Comparison of ENCODE assay signal across 16 cellular contexts in the genomic region with DNA sequence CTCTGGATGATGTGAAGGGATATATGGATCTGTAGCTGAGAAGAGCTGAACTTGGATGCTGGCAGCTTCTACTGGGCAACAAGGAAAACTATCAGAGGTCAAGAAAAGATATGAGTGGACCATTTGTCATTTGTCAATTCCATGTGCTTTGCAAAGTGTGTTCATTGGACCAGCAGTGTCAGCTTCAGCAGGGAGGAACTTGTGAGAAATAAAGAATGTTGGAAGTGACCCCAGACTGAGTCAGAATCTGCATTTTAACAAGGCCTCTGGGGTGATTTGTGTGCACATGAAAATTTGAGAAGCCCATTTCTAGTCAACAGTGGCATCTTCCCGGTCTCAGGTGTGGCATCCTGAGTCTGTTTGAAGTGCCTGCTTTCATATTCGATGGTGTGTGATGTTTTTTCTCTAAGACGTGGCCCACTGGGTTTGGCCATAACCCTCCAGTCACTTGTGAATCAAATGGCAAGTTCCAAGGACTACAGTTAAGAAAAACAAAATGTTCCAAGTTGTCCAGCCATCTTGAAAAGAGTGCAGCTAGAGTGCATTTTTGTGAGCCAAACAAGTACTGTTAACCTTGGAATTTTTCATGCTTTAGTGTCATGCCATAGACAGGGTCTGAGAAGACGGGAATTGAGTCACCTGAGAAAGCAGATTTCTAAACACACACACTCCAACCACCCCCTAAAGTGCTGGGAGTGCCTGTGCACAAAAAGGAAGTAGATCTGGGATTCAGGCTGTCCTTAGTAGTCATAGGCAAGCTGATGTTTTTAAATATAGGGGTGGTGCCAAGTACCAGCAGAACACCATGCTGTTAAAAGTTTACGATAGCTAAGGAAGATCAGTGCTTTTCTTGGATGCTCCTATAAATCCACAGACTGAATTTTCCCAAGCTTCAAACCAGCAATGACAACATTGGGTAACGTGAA. TPM values are rescaled to one million over a fixed set of nuclear protein-coding genes. Genes with fewer than 3 reads are reported as not detected.
DNase-seq lines count a peak whose midpoint lies in the region; ATAC-seq and TF ChIP-seq lines count a peak whose summit lies in the region.
"Had no signal": no experiment of that assay in that cellular context is flagged by ENCODE, and none has a peak within 500 bp of the region (broad histone marks: within the 10 kb centered on the region; RNA-seq: fewer than 3 reads in every experiment).

No MANE protein-coding gene starts in this region.

- H3K9me2 ChIP-seq in PC-3 (replicated peaks; ENCODE audit: low read length): no peaks in the 10 kb centered on the region

- DNase-seq in PC-3: peak; percentile 15
- peak in 1 of 61 donors; percentile 32 for DNase-seq in caudate nucleus (lab: John Stamatoyannopoulos, UW)
- peak; percentile 5 for DNase-seq in left kidney (ENCODE audit: low read depth, low spot score)
- no peak for DNase-seq in suprapubic skin (ENCODE audit: low spot score in 2 of 2)
- no peak for DNase-seq in naive thymus-derived CD8-positive, alpha-beta T cell
- DNase-seq in activated naive CD4-positive, alpha-beta T cell treated with anti-CD3 and anti-CD28 coated beads, Interleukin-2, amount 50 U/mL, for 16 hours: no peak
- DNase-seq in cortex of kidney (lab: John Stamatoyannopoulos, UW): no peak
- DNase-seq: dermis blood vessel endothelial cell; kidney; NCI-H1436 treated with DMSO at 0.1 percent for 48 hours; stimulated activated CD4-positive, alpha-beta T cell treated with anti-CD3 and anti-CD28 coated beads, Interleukin-15, amount 100 ng/mL, for 24 hours had no signal

- no peaks in the 10 kb centered on the region for H3K9me3 Mint-ChIP-seq in naive thymus-derived CD8-positive, alpha-beta T cell
- H3K9me3 Mint-ChIP-seq: stimulated activated naive CD8-positive, alpha-beta T cell treated with anti-CD3 and anti-CD28 coated beads, Interleukin-15, Interleukin-2, amounts not matched to agents 100 ng/mL and 50 ng/mL, for 24 hours; T-helper 2 cell treated with Interferon-gamma antibody and Interleukin-4, amounts not matched to agents 5 μg/mL and 100 μg/mL, for 36 hours had no signal

- TF ChIP-seq EP300 in suprapubic skin (IDR thresholded peaks at IDR 0.05): no peak

- no peaks in the 10 kb centered on the region for H4K20me1 ChIP-seq in PC-3 (ENCODE audit: low read length)

- TF ChIP-seq CTCF in PC-3 (conservative IDR thresholded peaks at IDR 0.05; ENCODE audit: low read depth, low read length) (no peak), suprapubic skin (IDR thresholded peaks at IDR 0.05) (no peak)

- intact Hi-C loops in PC-3 (cut with micrococcal nuclease): no loop called here

- no peaks in the 10 kb centered on the region for H3K79me2 ChIP-seq in PC-3 (ENCODE audit: low read length)

- no peaks in the 10 kb centered on the region for H3K36me3 ChIP-seq in PC-3 (ENCODE audit: low read depth, low read length)
- no peaks in the 10 kb centered on the region for H3K36me3 ChIP-seq in suprapubic skin
- H3K36me3 ChIP-seq: HAP-1 had no signal

- no peaks in the 10 kb centered on the region for H3F3A ChIP-seq in PC-3 (ENCODE audit: low read length, unreplicated experiment)

- WGBS in suprapubic skin: 64% methylated on average over 6 of the region's 6 CpGs

- H3K4me2 ChIP-seq in PC-3 (ENCODE audit: low read length): no peak overlapping the region

- H3K4me1 ChIP-seq in PC-3 (ENCODE audit: insufficient read depth, low read length) (no peaks in the 10 kb centered on the region; the same call in 1 of the 2 replicates), suprapubic skin (no peaks in the 10 kb centered on the region)

- H3K4me3 ChIP-seq in PC-3 (ENCODE audit: low read length): no peak overlapping the region
- no peak overlapping the region for H3K4me3 ChIP-seq in suprapubic skin
- H3K4me3 ChIP-seq: HAP-1 had no signal

- no peak overlapping the region for H3K9ac ChIP-seq in PC-3 (ENCODE audit: low read length)

- BruUV-seq in PC-3 (replicated peaks; lab: Mats Ljungman, UMichigan): no TSS peak

- H3K27me3 ChIP-seq in PC-3 (ENCODE audit: low read length): no peaks in the 10 kb centered on the region
- H3K27me3 ChIP-seq in suprapubic skin: no peaks in the 10 kb centered on the region

- H3K27ac ChIP-seq in PC-3 (ENCODE audit: low read length) (no peak overlapping the region), caudate nucleus (ENCODE audit: low read depth, low read length) (peak overlapping the region; percentile 89), suprapubic skin (peak overlapping the region; percentile 59)

- H2AFZ ChIP-seq in PC-3 (ENCODE audit: low read length): no peak overlapping the region; the same call in 1 of the 2 replicates

- no peak overlapping the region for H3K4me3 Mint-ChIP-seq in naive thymus-derived CD8-positive, alpha-beta T cell
- H3K4me3 Mint-ChIP-seq: stimulated activated naive CD8-positive, alpha-beta T cell treated with anti-CD3 and anti-CD28 coated beads, Interleukin-15, Interleukin-2, amounts not matched to agents 100 ng/mL and 50 ng/mL, for 24 hours; T-helper 2 cell treated with Interferon-gamma antibody and Interleukin-4, amounts not matched to agents 5 μg/mL and 100 μg/mL, for 36 hours had no signal

- H3K9me3 ChIP-seq in PC-3 (ENCODE audit: low read length) (no peaks in the 10 kb centered on the region), suprapubic skin (no peaks in the 10 kb centered on the region)
- H3K9me3 ChIP-seq: HAP-1 had no signal

- H3K36me3 Mint-ChIP-seq in naive thymus-derived CD8-positive, alpha-beta T cell: no peaks in the 10 kb centered on the region

- POLR2A ChIA-PET in PC-3 (lab: Charles Lee; ENCODE audit: unreplicated experiment): no interaction called here
- POLR2A ChIA-PET in naive thymus-derived CD8-positive, alpha-beta T cell (lab: Charles Lee): no interaction called here

- peak; percentile 46 for ATAC-seq in PC-3
- ATAC-seq in naive thymus-derived CD8-positive, alpha-beta T cell: no peak
- ATAC-seq: activated CD4-positive, CD25-positive, alpha-beta regulatory T cell treated with anti-CD3 and anti-CD28 coated beads, Interleukin-2, amount 50 U/mL, for 24 hours had no signal

- no peaks in the 10 kb centered on the region for H3K4me1 Mint-ChIP-seq in naive thymus-derived CD8-positive, alpha-beta T cell

- peaks cover 0 to 2% (median 0%) of the 10 kb centered on the region in 5 donors for H3K27me3 Mint-ChIP-seq in naive thymus-derived CD8-positive, alpha-beta T cell
- H3K27me3 Mint-ChIP-seq: progenitor cell of endocrine pancreas; stimulated activated naive CD8-positive, alpha-beta T cell treated with anti-CD3 and anti-CD28 coated beads, Interleukin-15, Interleukin-2, amounts not matched to agents 100 ng/mL and 50 ng/mL, for 24 hours had no signal

- TF ChIP-seq POLR2A in suprapubic skin (IDR thresholded peaks at IDR 0.05): no peak

- H3K27ac Mint-ChIP-seq in naive thymus-derived CD8-positive, alpha-beta T cell: no peak overlapping the region
- H3K27ac Mint-ChIP-seq: progenitor cell of endocrine pancreas; stimulated activated naive CD8-positive, alpha-beta T cell treated with anti-CD3 and anti-CD28 coated beads, Interleukin-15, Interleukin-2, amounts not matched to agents 100 ng/mL and 50 ng/mL, for 24 hours; T-helper 2 cell treated with Interferon-gamma antibody and Interleukin-4, amounts not matched to agents 5 μg/mL and 100 μg/mL, for 36 hours had no signal

- CTCF ChIA-PET in PC-3 (lab: Charles Lee): interaction anchor here (0.5 kb wide), 1 partner anchor 8 kb away, joined by 3 read pairs; no protein-coding TSS in a partner anchor

RNA-seq across cellular contexts. Expression of a gene that starts 26.4 kb away (rescaled TPM):
- total RNA-seq in PC-3 (2014; rRNA removed) (0.51 and 0.98 TPM in 2 replicates), suprapubic skin (10 to 100 TPM in 2 of 4 donors, 1 to 10 TPM in 2; 6.6 to 21.7 (median 13.8) TPM)
- total RNA-seq in naive thymus-derived CD8-positive, alpha-beta T cell: not detected
- polyA plus RNA-seq in naive thymus-derived CD8-positive, alpha-beta T cell: under 1 TPM; 0.16 to 0.68 (median 0.46) TPM

RNA-seq across cellular contexts. Expression of a gene that starts 55.9 kb away (rescaled TPM):
- total RNA-seq in PC-3 (2014; rRNA removed) (14.4 and 16.7 TPM in 2 replicates), suprapubic skin (10 to 100 TPM; 19.1 to 68.4 (median 32.5) TPM)
- 100 to 1,000 TPM; 119 to 127 TPM for total RNA-seq in naive thymus-derived CD8-positive, alpha-beta T cell
- polyA plus RNA-seq in naive thymus-derived CD8-positive, alpha-beta T cell: 10 to 100 TPM; 27.3 to 37.6 (median 33.8) TPM

RNA-seq across cellular contexts. Expression of a gene that starts 56.0 kb away (rescaled TPM):
- total RNA-seq in PC-3 (2014; rRNA removed) (7.9 and 8.6 TPM in 2 replicates), suprapubic skin (10 to 100 TPM in 3 of 4 donors, 1 to 10 TPM in 1; 9.7 to 16.9 (median 12.0) TPM)
- 10 to 100 TPM; 34.3 to 35.5 TPM for total RNA-seq in naive thymus-derived CD8-positive, alpha-beta T cell
- polyA plus RNA-seq in naive thymus-derived CD8-positive, alpha-beta T cell: 10 to 100 TPM; 25.7 to 51.5 (median 31.9) TPM

Comparison
In these comparisons a context has a peak if more than half of its experiments do, and no peak if none do; other contexts are left out.
1. DNase-seq: peak in PC-3 (single experiment) and left kidney (single experiment); none in suprapubic skin (0 of 2), naive thymus-derived CD8-positive, alpha-beta T cell (0 of 10), activated naive CD4-positive, alpha-beta T cell treated with anti-CD3 and anti-CD28 coated beads, Interleukin-2, amount 50 U/mL, for 16 hours (single experiment) and cortex of kidney (single experiment).